8 cellular contexts compared by ENCODE assay signal in the genomic region with DNA sequence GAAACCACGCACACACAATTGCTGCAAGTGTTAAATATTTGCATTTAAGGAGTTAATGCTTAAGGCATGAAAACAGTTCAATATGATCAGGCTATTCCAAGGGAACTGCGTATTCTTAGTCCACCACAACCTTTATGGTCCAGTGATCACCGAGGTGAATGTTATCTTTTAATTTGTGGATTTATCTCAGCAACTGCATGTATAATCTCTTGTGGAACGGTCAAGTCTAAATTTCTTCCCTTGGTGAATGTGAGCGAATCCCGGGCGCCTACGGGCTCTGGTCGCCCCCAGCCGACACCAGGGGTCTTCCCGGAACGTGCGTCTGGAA. TPM values are rescaled to one million over a fixed set of nuclear protein-coding genes. Genes with fewer than 3 reads are reported as not detected.
DNase-seq lines count a peak whose midpoint lies in the region; ATAC-seq, FAIRE-seq and TF ChIP-seq lines count a peak whose summit lies in the region.

No MANE protein-coding gene starts in this region.

- TF ChIP-seq EP300 in neural cell (conservative IDR thresholded peaks at IDR 0.05; ENCODE audit: poor library complexity, severe bottlenecking): no peak

- no peak for DNase-seq in MM.1S
- no peak for DNase-seq in effector memory CD4-positive, alpha-beta T cell
- DNase-seq in NCI-H1048 (lab: John Stamatoyannopoulos, UW): no peak
- no peak for DNase-seq in GM12892 (ENCODE audit: insufficient read length)
- no peak for DNase-seq in NCI-H2029 treated with DMSO at 0.1 percent for 48 hours (lab: John Stamatoyannopoulos, UW)
- no peak for DNase-seq in omental fat pad (ENCODE audit: low spot score)

- H3K9me2 ChIP-seq in MM.1S (replicated peaks; ENCODE audit: insufficient read depth, low read length) (no peaks in the 10 kb centered on the region), neural cell (ENCODE audit: insufficient read depth, low read length) (no peaks in the 10 kb centered on the region)

- H3K27ac ChIP-seq in BLaER1 treated with 17β-estradiol and CSF1 and Interleukin-3, amounts not matched to agents 10 nM and 100 nM: peak overlapping the region in 10 of 11 experiments; percentile 46 to 92 (median 81); a peak in 19 of 22 replicates
- H3K27ac ChIP-seq in MM.1S (ENCODE audit: low read length): no peak overlapping the region
- no peak overlapping the region for H3K27ac ChIP-seq in effector memory CD4-positive, alpha-beta T cell (ENCODE audit: insufficient read depth, low read length, poor library complexity, severe bottlenecking)
- no peak overlapping the region for H3K27ac ChIP-seq in neural cell (ENCODE audit: low read length)

- H3K9ac ChIP-seq in BLaER1 treated with 17β-estradiol and CSF1 and Interleukin-3, amounts not matched to agents 10 nM and 100 nM: peak overlapping the region; percentile 70 to 90 (median 82)
- peak overlapping the region; percentile 64; the same call in 1 of the 2 replicates for H3K9ac ChIP-seq in MM.1S (ENCODE audit: low read length)
- peak overlapping the region; percentile 60 for H3K9ac ChIP-seq in neural cell (ENCODE audit: low read length)

- no peak for FAIRE-seq in GM12892 (lab: Jason Lieb, UNC)

- H3K4me1 ChIP-seq in BLaER1 treated with 17β-estradiol and CSF1 and Interleukin-3, amounts not matched to agents 10 nM and 100 nM: peaks cover 5 to 20% (median 16%) of the 10 kb centered on the region in 10 experiments; a peak in 18 of 20 replicates
- H3K4me1 ChIP-seq in MM.1S (ENCODE audit: low read length): no peaks in the 10 kb centered on the region
- peaks cover 7% of the 10 kb centered on the region for H3K4me1 ChIP-seq in effector memory CD4-positive, alpha-beta T cell (ENCODE audit: control insufficient read depth, insufficient read depth, low read length, poor library complexity, severe bottlenecking)

- TF ChIP-seq CTCF in MM.1S (IDR thresholded peaks at IDR 0.05; ENCODE audit: low read length) (no peak), neural cell (IDR thresholded peaks at IDR 0.05; ENCODE audit: poor library complexity, severe bottlenecking) (no peak), omental fat pad (IDR thresholded peaks at IDR 0.05) (no peak)

- no peaks in the 10 kb centered on the region for H4K20me1 ChIP-seq in BLaER1 treated with 17β-estradiol and CSF1 and Interleukin-3, amounts not matched to agents 10 nM and 100 nM
- H4K20me1 ChIP-seq in MM.1S (ENCODE audit: insufficient read depth, low read length): no peaks in the 10 kb centered on the region
- H4K20me1 ChIP-seq in neural cell (ENCODE audit: insufficient read depth): no peaks in the 10 kb centered on the region

- TF ChIP-seq POLR2A in GM12892 (IDR thresholded peaks at IDR 0.05; ENCODE audit: low read depth, low read length): no peak

- no peaks in the 10 kb centered on the region for H3F3A ChIP-seq in MM.1S (ENCODE audit: insufficient read depth, low read length)
- H3F3A ChIP-seq in neural cell (ENCODE audit: insufficient read depth, low read length, poor library complexity, severe bottlenecking): peaks cover 4% of the 10 kb centered on the region

- H3K9me3 ChIP-seq in BLaER1 treated with 17β-estradiol and CSF1 and Interleukin-3, amounts not matched to agents 10 nM and 100 nM (replicated peaks in 1 of 11): no peaks in the 10 kb centered on the region
- H3K9me3 ChIP-seq in MM.1S (replicated peaks; ENCODE audit: insufficient read depth, low read length): no peaks in the 10 kb centered on the region
- no peaks in the 10 kb centered on the region for H3K9me3 ChIP-seq in effector memory CD4-positive, alpha-beta T cell (ENCODE audit: control insufficient read depth, low read length)
- H3K9me3 ChIP-seq in neural cell (ENCODE audit: low read length): no peaks in the 10 kb centered on the region

- TF ChIP-seq RAD21 in neural cell (conservative IDR thresholded peaks at IDR 0.05): no peak

- H2AFZ ChIP-seq in MM.1S (ENCODE audit: low read length): peak overlapping the region; percentile 82
- H2AFZ ChIP-seq in neural cell (ENCODE audit: low read depth, low read length): peak overlapping the region; percentile 57

- peak overlapping the region; percentile 66 to 84 (median 71) for H3K4me3 ChIP-seq in BLaER1 treated with 17β-estradiol and CSF1 and Interleukin-3, amounts not matched to agents 10 nM and 100 nM
- H3K4me3 ChIP-seq in MM.1S (ENCODE audit: low read length) (peak overlapping the region; percentile 75), neural cell (ENCODE audit: low read length) (peak overlapping the region; percentile 92)
- peak overlapping the region; percentile 89 for H3K4me3 ChIP-seq in effector memory CD4-positive, alpha-beta T cell (ENCODE audit: insufficient read depth, low read depth, low read length, poor library complexity, severe bottlenecking)

- H3K4me2 ChIP-seq in BLaER1 treated with 17β-estradiol and CSF1 and Interleukin-3, amounts not matched to agents 10 nM and 100 nM: peak overlapping the region; percentile 91 to 100 (median 99)
- H3K4me2 ChIP-seq in MM.1S (ENCODE audit: low read depth, low read length) (peak overlapping the region; percentile 84), neural cell (ENCODE audit: low read length) (peak overlapping the region; percentile 78)

- peaks cover 1 to 18% (median 10%) of the 10 kb centered on the region in 11 experiments; a peak in 19 of 22 replicates for H3K36me3 ChIP-seq in BLaER1 treated with 17β-estradiol and CSF1 and Interleukin-3, amounts not matched to agents 10 nM and 100 nM
- H3K36me3 ChIP-seq in MM.1S (replicated peaks; ENCODE audit: insufficient read depth, low read length): no peaks in the 10 kb centered on the region
- no peaks in the 10 kb centered on the region for H3K36me3 ChIP-seq in effector memory CD4-positive, alpha-beta T cell (ENCODE audit: control insufficient read depth, insufficient read depth, low read length)
- no peaks in the 10 kb centered on the region for H3K36me3 ChIP-seq in neural cell (ENCODE audit: insufficient read depth, low read length)

- H3K79me2 ChIP-seq in MM.1S (ENCODE audit: low read length) (no peaks in the 10 kb centered on the region), neural cell (replicated peaks; ENCODE audit: insufficient read depth, low read length) (no peaks in the 10 kb centered on the region)

- peaks cover 0 to 7% (median 0%) of the 10 kb centered on the region in 11 experiments; a peak in 1 of 22 replicates for H3K27me3 ChIP-seq in BLaER1 treated with 17β-estradiol and CSF1 and Interleukin-3, amounts not matched to agents 10 nM and 100 nM
- no peaks in the 10 kb centered on the region for H3K27me3 ChIP-seq in MM.1S (replicated peaks; ENCODE audit: insufficient read depth, low read length)
- no peaks in the 10 kb centered on the region for H3K27me3 ChIP-seq in effector memory CD4-positive, alpha-beta T cell (replicated peaks; ENCODE audit: control insufficient read depth, insufficient read depth, low read length, poor library complexity, severe bottlenecking)
- peaks cover 5% of the 10 kb centered on the region for H3K27me3 ChIP-seq in neural cell (ENCODE audit: insufficient read depth, low read depth, low read length)

- no peak for ATAC-seq in omental fat pad (ENCODE audit: low FRiP score)

TF ChIP-seq in neural cell, 6 proteins besides CTCF, POLR2A, EP300 and RAD21:
- TF ChIP-seq REST (IDR thresholded peaks at IDR 0.05; ENCODE audit: borderline replicate concordance) (no peak), SMC3 (conservative IDR thresholded peaks at IDR 0.05; ENCODE audit: poor library complexity) (no peak), EZH2 (IDR thresholded peaks at IDR 0.05; ENCODE audit: borderline replicate concordance, insufficient read depth, low read length, poor library complexity, severe bottlenecking) (no peak), TAF1 (IDR thresholded peaks at IDR 0.05; ENCODE audit: low read depth) (no peak), MXI1 (conservative IDR thresholded peaks at IDR 0.05; ENCODE audit: poor library complexity, severe bottlenecking) (no peak), POLR2AphosphoS5 (IDR thresholded peaks at IDR 0.05) (no peak)

RNA-seq across cellular contexts. Expression of gene AK7, which starts 1.0 kb away (rescaled TPM):
- polyA plus RNA-seq in neural cell: 0.09 and 0.32 TPM in 2 replicates
- not detected in 2 replicates for polyA minus RNA-seq in neural cell
- polyA plus RNA-seq in GM12892 (2012; ENCODE audit: missing spikeins): 1.7 TPM
- 1 to 10 TPM in 2 of 4 donors, under 1 TPM in 1, not detected in 1; 0.82 to 3.4 (median 1.3) TPM for total RNA-seq in omental fat pad

RNA-seq across cellular contexts. Expression of gene GSKIP, which starts 27.6 kb away (rescaled TPM):
- 68.6 and 87.4 TPM in 2 replicates for polyA plus RNA-seq in neural cell
- polyA minus RNA-seq in neural cell: 79.6 and 87.9 TPM in 2 replicates
- 24.0 TPM for polyA plus RNA-seq in GM12892 (2012; ENCODE audit: missing spikeins)
- total RNA-seq in omental fat pad: 10 to 100 TPM; 10.6 to 32.8 (median 16.4) TPM

RNA-seq across cellular contexts. Expression of gene ATG2B, which starts 27.8 kb away (rescaled TPM):
- polyA plus RNA-seq in neural cell: 16.2 and 17.9 TPM in 2 replicates
- polyA minus RNA-seq in neural cell: 47.0 and 53.9 TPM in 2 replicates
- polyA plus RNA-seq in GM12892 (2012; ENCODE audit: missing spikeins): 6.4 TPM
- total RNA-seq in omental fat pad: 10 to 100 TPM; 22.9 to 33.1 (median 27.3) TPM

Comparison
In these comparisons a context has a peak if more than half of its experiments do, and no peak if none do; other contexts are left out.
1. H3K27ac ChIP-seq: peak in BLaER1 treated with 17β-estradiol and CSF1 and Interleukin-3, amounts not matched to agents 10 nM and 100 nM (10 of 11); none in MM.1S (single experiment), effector memory CD4-positive, alpha-beta T cell (single experiment) and neural cell (single experiment).
2. Peak in every context shown above with its lines, with median percentiles within 50 percentile points of each other: H3K4me2 ChIP-seq, H3K4me3 ChIP-seq and H3K9ac ChIP-seq.